ENCODE assay signal across 31 cellular contexts in the genomic region with DNA sequence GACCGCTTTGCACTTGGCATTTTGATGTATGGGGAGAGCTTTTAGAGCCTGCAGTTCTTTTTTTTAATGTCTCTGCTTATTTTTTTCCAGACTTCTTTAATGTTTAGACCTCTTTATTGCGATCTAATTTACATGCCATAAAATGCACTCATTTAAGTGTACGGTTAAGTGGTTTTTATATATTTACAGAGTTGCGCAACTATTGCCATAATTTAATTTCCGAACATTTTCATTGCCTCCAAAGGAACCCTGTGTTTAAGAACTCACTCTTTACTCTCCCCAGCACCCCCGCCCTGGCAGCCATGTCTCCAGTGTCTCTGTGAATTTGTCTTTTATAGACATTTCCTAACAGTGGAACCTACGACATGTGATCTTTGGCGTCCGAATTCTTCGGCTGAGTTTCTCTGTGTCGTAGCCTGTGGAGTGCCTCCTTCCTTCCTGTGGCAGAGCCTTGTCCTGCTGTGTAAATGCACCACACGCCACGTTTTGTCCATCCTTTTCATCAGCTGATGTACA. TPM values are rescaled to one million over a fixed set of nuclear protein-coding genes. Genes with fewer than 3 reads are reported as not detected.
DNase-seq lines count a peak whose midpoint lies in the region; ATAC-seq, FAIRE-seq and TF ChIP-seq lines count a peak whose summit lies in the region.
"Had no signal": no experiment of that assay in that cellular context is flagged by ENCODE, and none has a peak within 500 bp of the region (broad histone marks: within the 10 kb centered on the region; RNA-seq: fewer than 3 reads in every experiment).

No MANE protein-coding gene starts in this region.

- H3K4me2 ChIP-seq in Loucy (ENCODE audit: low read depth, low read length, poor library complexity, severe bottlenecking) (peak overlapping the region; percentile 11), H1 (ENCODE audit: insufficient read depth in 1 of 2, low read depth in 2 of 2, low read length in 2 of 2) (no peak overlapping the region)

- H3K9ac ChIP-seq in Loucy (ENCODE audit: low read depth, low read length, poor library complexity, severe bottlenecking) (no peak overlapping the region), H1 (replicated peaks in 1 of 4; ENCODE audit: extremely low read depth in 1 of 4, low read depth in 3 of 4, low read length in 3 of 4) (no peak overlapping the region)

- POLR2A ChIA-PET in activated CD4-positive, alpha-beta T cell treated with anti-CD3 and anti-CD28 coated beads, Interleukin-2, amount 10 ng/mL, durations not matched to agents 7 days and 5 days (lab: Charles Lee), result no interaction called here
- POLR2A ChIA-PET in H1 (lab: Charles Lee; ENCODE audit: partially characterized antibody), result no interaction called here

- no peaks in the 10 kb centered on the region for H3F3A ChIP-seq in Loucy (ENCODE audit: low read depth)

- H2BK12ac ChIP-seq in H1 (ENCODE audit: low read depth, low read length), result no peak overlapping the region

- H3K14ac ChIP-seq in H1 (ENCODE audit: insufficient read length), result no peak overlapping the region

- TF ChIP-seq POLR2A in H1 (IDR thresholded peaks at IDR 0.05; ENCODE audit: control extremely low read depth in 1 of 2, low read depth in 2 of 2, low read length in 2 of 2) (no peak), prostate gland (IDR thresholded peaks at IDR 0.05) (no peak), body of pancreas (IDR thresholded peaks at IDR 0.05) (no peak)

- no peak overlapping the region for H2BK20ac ChIP-seq in H1 (ENCODE audit: low read length)

- H3K36me3 ChIP-seq in Loucy (ENCODE audit: insufficient read depth, low read length) (peaks cover 75% of the 10 kb centered on the region; the same call in 1 of the 2 replicates), H1 (ENCODE audit: control insufficient read depth in 2 of 4, insufficient read depth in 4 of 4, low read length in 3 of 4) (peaks cover 8 to 69% (median 29%) of the 10 kb centered on the region in 4 experiments; a peak in 7 of 8 replicates), prostate gland (no peaks in the 10 kb centered on the region), body of pancreas (replicated peaks in 1 of 2; ENCODE audit: insufficient read depth in 1 of 2, low read depth in 2 of 2) (no peaks in the 10 kb centered on the region)

- H3K4me3 Mint-ChIP-seq in activated CD4-positive, alpha-beta T cell treated with anti-CD3 and anti-CD28 coated beads, Interleukin-2, amount 10 ng/mL, durations not matched to agents 7 days and 5 days, result no peak overlapping the region
- H3K4me3 Mint-ChIP-seq: activated CD4-positive, alpha-beta memory T cell treated with anti-CD3 and anti-CD28 coated beads, Interleukin-2, amount 10 ng/mL, durations not matched to agents 7 days and 5 days; central memory CD8-positive, alpha-beta T cell; stimulated activated memory B cell treated with anti-CD40 and anti-IgM and Interleukin-4, amounts not matched to agents 10 μg/mL and 1 μg/mL and 100 μg/mL, for 72 hours had no signal

- FAIRE-seq in H1 (lab: Jason Lieb, UNC), result no peak
- FAIRE-seq: endothelial cell of umbilical vein, H54, RCC 7860, TTC549 had no signal

- H3K4ac ChIP-seq in H1 (replicated peaks; ENCODE audit: insufficient read length, low read depth, low read length), result no peak overlapping the region

- TF ChIP-seq RAD21 in H1 (IDR thresholded peaks at IDR 0.05 in 1 of 2, conservative IDR thresholded peaks at IDR 0.05 in 1 of 2; ENCODE audit: low read depth in 2 of 2, low read length in 2 of 2), result no peak

- H4K20me1 ChIP-seq in Loucy (ENCODE audit: insufficient read depth, low read length, poor library complexity, severe bottlenecking), result no peaks in the 10 kb centered on the region
- H4K20me1 ChIP-seq in H1 (replicated peaks in 1 of 2; ENCODE audit: control insufficient read depth in 1 of 2, insufficient read depth in 2 of 2, low read length in 2 of 2), result no peaks in the 10 kb centered on the region

- no peak overlapping the region for H2BK15ac ChIP-seq in H1 (ENCODE audit: low read length)

- H3K27ac ChIP-seq in H1 (ENCODE audit: low read depth, low read length), result no peak overlapping the region
- peak overlapping the region; percentile 43 to 62 for H3K27ac ChIP-seq in prostate gland
- no peak overlapping the region for H3K27ac ChIP-seq in body of pancreas
- H3K27ac ChIP-seq: 22Rv1, dorsolateral prefrontal cortex, right lobe of liver, SJSA1, suprapubic skin had no signal

- H3K4me1 Mint-ChIP-seq in activated CD4-positive, alpha-beta T cell treated with anti-CD3 and anti-CD28 coated beads, Interleukin-2, amount 10 ng/mL, durations not matched to agents 7 days and 5 days, result peaks cover 25% of the 10 kb centered on the region

- no peak overlapping the region for H3K23ac ChIP-seq in H1 (ENCODE audit: insufficient read length)

- no peak overlapping the region for H2AFZ ChIP-seq in Loucy (ENCODE audit: low read length)
- no peak overlapping the region for H2AFZ ChIP-seq in H1 (ENCODE audit: low read length)

- no peaks in the 10 kb centered on the region for H3K27me3 ChIP-seq in Loucy (ENCODE audit: insufficient read depth, low read length, poor library complexity, severe bottlenecking)
- H3K27me3 ChIP-seq in H1 (replicated peaks in 1 of 4; ENCODE audit: control insufficient read depth in 3 of 4, extremely low read depth in 1 of 4, insufficient read depth in 3 of 4, low read length in 3 of 4), result no peaks in the 10 kb centered on the region
- H3K27me3 ChIP-seq in prostate gland (replicated peaks; ENCODE audit: insufficient read depth), result no peaks in the 10 kb centered on the region
- H3K27me3 ChIP-seq in body of pancreas, result no peaks in the 10 kb centered on the region
- H3K27me3 ChIP-seq: dorsolateral prefrontal cortex, right lobe of liver, SJSA1, suprapubic skin had no signal

- H4K91ac ChIP-seq in H1 (replicated peaks; ENCODE audit: insufficient read length, low read length), result no peak overlapping the region

- H3K4me1 ChIP-seq in Loucy (ENCODE audit: insufficient read depth, low read length, poor library complexity, severe bottlenecking) (peaks cover 14% of the 10 kb centered on the region), H1 (replicated peaks in 1 of 4; ENCODE audit: control insufficient read depth in 3 of 4, insufficient read depth in 4 of 4, low read length in 3 of 4) (no peaks in the 10 kb centered on the region), prostate gland (replicated peaks) (no peaks in the 10 kb centered on the region), body of pancreas (no peaks in the 10 kb centered on the region)
- H3K4me1 ChIP-seq: right lobe of liver, suprapubic skin had no signal

- no peak for TF ChIP-seq EP300 in H1 (IDR thresholded peaks at IDR 0.05; ENCODE audit: borderline replicate concordance in 1 of 2, low read depth in 2 of 2, low read length in 2 of 2)

- H3K18ac ChIP-seq in H1 (ENCODE audit: extremely low read depth, low read length), result no peak overlapping the region

- H3K23me2 ChIP-seq in H1 (ENCODE audit: low read depth, low read length), result no peaks in the 10 kb centered on the region

- TF ChIP-seq CTCF in Loucy (conservative IDR thresholded peaks at IDR 0.05; ENCODE audit: low read length), result no peak
- no peak for TF ChIP-seq CTCF in H1 (IDR thresholded peaks at IDR 0.05; ENCODE audit: control extremely low read depth in 1 of 3, insufficient read depth in 1 of 3, low read depth in 1 of 3, low read length in 3 of 3)
- no peak for TF ChIP-seq CTCF in prostate gland (IDR thresholded peaks at IDR 0.05)
- TF ChIP-seq CTCF in body of pancreas (IDR thresholded peaks at IDR 0.05), result no peak

- peak overlapping the region; percentile 81 for H3K27ac Mint-ChIP-seq in activated CD4-positive, alpha-beta T cell treated with anti-CD3 and anti-CD28 coated beads, Interleukin-2, amount 10 ng/mL, durations not matched to agents 7 days and 5 days
- H3K27ac Mint-ChIP-seq: activated CD4-positive, alpha-beta memory T cell treated with anti-CD3 and anti-CD28 coated beads, Interleukin-2, amount 10 ng/mL, durations not matched to agents 7 days and 5 days; stimulated activated memory B cell treated with anti-CD40 and anti-IgM and Interleukin-4, amounts not matched to agents 10 μg/mL and 1 μg/mL and 100 μg/mL, for 72 hours had no signal

- no peak for ATAC-seq in body of pancreas
- no peak for ATAC-seq in HG03196 (IDR thresholded peaks at IDR 0.05; ENCODE audit: unreplicated experiment)
- ATAC-seq: activated CD4-positive, CD25-positive, alpha-beta regulatory T cell treated with anti-CD3 and anti-CD28 coated beads, Interleukin-2, amount 50 U/mL, for 24 hours; stimulated activated memory B cell treated with anti-CD40 and anti-IgM and Interleukin-4, amounts not matched to agents 10 μg/mL and 1 μg/mL and 100 μg/mL, for 72 hours had no signal

- H3K56ac ChIP-seq in H1 (replicated peaks; ENCODE audit: insufficient read length, low read depth, low read length), result no peak overlapping the region

- WGBS in H1 (ENCODE audit: extremely low coverage in 1 of 2, insufficient coverage in 1 of 2, insufficient read length in 1 of 2, insufficient replicate concordance in 2 of 2, low coverage in 1 of 2, low lambda C conversion rate in 2 of 2, missing lambda C conversion rate in 1 of 2), 2 experiments, result 86% methylated on average over 13 of the region's 13 CpGs; no CpG with 5 or more reads in 1 of the 2 experiments
- 42% methylated on average over 13 of the region's 13 CpGs for WGBS in prostate gland
- 82 to 92% methylated on average over 13 of the region's 13 CpGs for WGBS in body of pancreas, 2 donors

- no peak for DNase-seq in activated CD4-positive, alpha-beta T cell treated with anti-CD3 and anti-CD28 coated beads, Interleukin-2, amount 10 ng/mL, durations not matched to agents 7 days and 5 days
- DNase-seq in activated CD4-positive, alpha-beta T cell treated with anti-CD3 and anti-CD28 coated beads for 1 hour, result no peak
- DNase-seq in H1 (ENCODE audit: low read depth in 1 of 2, low spot score in 2 of 2), result no peak
- DNase-seq in prostate gland (ENCODE audit: low spot score), result peak; percentile 72
- DNase-seq in DMS79 (lab: John Stamatoyannopoulos, UW), result no peak
- no peak for DNase-seq in body of pancreas
- DNase-seq: activated CD4-positive, alpha-beta memory T cell treated with anti-CD3 and anti-CD28 coated beads, Interleukin-2, amount 10 ng/mL, durations not matched to agents 7 days and 5 days; KG1; mammary epithelial cell; NCI-H1417 treated with DMSO at 0.1 percent for 48 hours; NCI-H2081 treated with DMSO at 0.1 percent for 48 hours; NCI-H774; stimulated activated CD4-positive, alpha-beta T cell treated with anti-CD3 and anti-CD28 coated beads, Interleukin-12 subunit alpha, Interleukin-12 subunit beta, amount 100 ng/mL, for 4 hours; stimulated activated CD4-positive, alpha-beta T cell treated with anti-CD3 and anti-CD28 coated beads, Interleukin-4, amount 100 ng/mL, for 1 hour had no signal

- CTCF ChIA-PET in activated CD4-positive, alpha-beta T cell treated with anti-CD3 and anti-CD28 coated beads, Interleukin-2, amount 10 ng/mL, durations not matched to agents 7 days and 5 days (lab: Charles Lee), result interaction anchor here (0.6 to 1.6 kb wide), 4 partner anchors 11 to 794 kb away, joined by 3 to 4 read pairs (median 4); no protein-coding TSS in a partner anchor
- CTCF ChIA-PET in H1 (lab: Charles Lee; ENCODE audit: partially characterized antibody), result interaction anchor here (1.2 to 1.5 kb wide), 3 partner anchors 21 to 98 kb away, joined by 3 to 7 read pairs (median 4); no protein-coding TSS in a partner anchor

- H3K9me2 ChIP-seq in Loucy (replicated peaks; ENCODE audit: low read depth, low read length), result no peaks in the 10 kb centered on the region

- no peaks in the 10 kb centered on the region; the same call in 1 of the 2 replicates for H3K79me2 ChIP-seq in Loucy (ENCODE audit: insufficient read depth, low read length)
- no peaks in the 10 kb centered on the region; a peak in 1 of 4 replicates for H3K79me2 ChIP-seq in H1 (ENCODE audit: control insufficient read depth in 1 of 2, insufficient read depth in 2 of 2, low read length in 2 of 2)

- H3K36me3 Mint-ChIP-seq in activated CD4-positive, alpha-beta T cell treated with anti-CD3 and anti-CD28 coated beads, Interleukin-2, amount 10 ng/mL, durations not matched to agents 7 days and 5 days (ENCODE audit: low read depth), result peaks cover 56% of the 10 kb centered on the region

- no peaks in the 10 kb centered on the region for H3K27me3 Mint-ChIP-seq in activated CD4-positive, alpha-beta T cell treated with anti-CD3 and anti-CD28 coated beads, Interleukin-2, amount 10 ng/mL, durations not matched to agents 7 days and 5 days
- H3K27me3 Mint-ChIP-seq: activated CD4-positive, alpha-beta memory T cell treated with anti-CD3 and anti-CD28 coated beads, Interleukin-2, amount 10 ng/mL, durations not matched to agents 7 days and 5 days; central memory CD8-positive, alpha-beta T cell; stimulated activated memory B cell treated with anti-CD40 and anti-IgM and Interleukin-4, amounts not matched to agents 10 μg/mL and 1 μg/mL and 100 μg/mL, for 72 hours had no signal

- peaks cover 6% of the 10 kb centered on the region for H3K9me3 Mint-ChIP-seq in activated CD4-positive, alpha-beta T cell treated with anti-CD3 and anti-CD28 coated beads, Interleukin-2, amount 10 ng/mL, durations not matched to agents 7 days and 5 days

- H2BK120ac ChIP-seq in H1 (replicated peaks; ENCODE audit: low read depth, low read length), result no peak overlapping the region

- no peaks in the 10 kb centered on the region for H3K79me1 ChIP-seq in H1 (ENCODE audit: low read depth, low read length)

- no peak overlapping the region for H2BK5ac ChIP-seq in H1 (ENCODE audit: low read depth, low read length)

- no peak overlapping the region for H2AK5ac ChIP-seq in H1 (ENCODE audit: low read depth, low read length)

- no peak overlapping the region for H4K8ac ChIP-seq in H1 (ENCODE audit: extremely low read depth, insufficient read depth, low read length)

- H3K9me3 ChIP-seq in Loucy (ENCODE audit: insufficient read depth, low read depth, low read length), result peaks cover 12% of the 10 kb centered on the region; the same call in 1 of the 2 replicates
- peaks cover 29% of the 10 kb centered on the region in 2 experiments for H3K9me3 ChIP-seq in H1 (ENCODE audit: insufficient read depth in 2 of 2, low read depth in 1 of 2, low read length in 1 of 2)
- H3K9me3 ChIP-seq in prostate gland, result no peaks in the 10 kb centered on the region
- H3K9me3 ChIP-seq in body of pancreas, result peaks cover 0 to 10% (median 0%) of the 10 kb centered on the region in 3 donors
- H3K9me3 ChIP-seq: right lobe of liver had no signal

- H4K5ac ChIP-seq in H1 (ENCODE audit: insufficient read length, low read depth, low read length), result no peak overlapping the region

- intact Hi-C loops in prostate gland (cut with DNase I) (no loop called here), body of pancreas (cut with DNase I) (no loop called here)

- H3K4me3 ChIP-seq in Loucy (ENCODE audit: low read length, poor library complexity, severe bottlenecking), result no peak overlapping the region
- H3K4me3 ChIP-seq in H1 (ENCODE audit: extremely low read depth in 1 of 4, insufficient read depth in 2 of 4, low read depth in 3 of 4, low read length in 4 of 4), result no peak overlapping the region
- no peak overlapping the region for H3K4me3 ChIP-seq in prostate gland
- H3K4me3 ChIP-seq in body of pancreas, result no peak overlapping the region
- H3K4me3 ChIP-seq: dorsolateral prefrontal cortex, right lobe of liver, SJSA1, suprapubic skin had no signal

RNA-seq across cellular contexts. Expression of a gene that starts 24.0 kb away (rescaled TPM):
- not detected for total RNA-seq in activated CD4-positive, alpha-beta T cell treated with anti-CD3 and anti-CD28 coated beads, Interleukin-2, amount 10 ng/mL, durations not matched to agents 7 days and 5 days
- not detected in 2 replicates for total RNA-seq in H1 (2021; fragmentation: NEBNext Ultra II Directional; extraction: Animal tissue kit (Norgen Biotek cat#: 25700))
- 0.02 TPM in 1 of 2 replicates, not detected in the other for polyA plus RNA-seq in H1 (2011; rRNA removed)
- not detected for polyA plus RNA-seq in H1 (2011; cell fraction: cytosol; rRNA removed)
- polyA plus RNA-seq in H1 (2011; cell fraction: nucleus; rRNA removed), result not detected
- 0.12 to 0.14 TPM in 2 of 4 replicates, not detected in the others for polyA plus RNA-seq in H1 (2012, experiment 1 of 2)
- 0.04 TPM for polyA plus RNA-seq in H1 (2012, experiment 2 of 2)
- 0.02 TPM for polyA plus RNA-seq in H1 (2013, experiment 1 of 2)
- polyA plus RNA-seq in H1 (2013, experiment 2 of 2), result 0.02 TPM
- not detected in 2 replicates for polyA minus RNA-seq in H1 (2011; rRNA and poly(A)+ RNA removed)
- polyA minus RNA-seq in H1 (2011; cell fraction: cytosol; rRNA and poly(A)+ RNA removed), result not detected
- not detected for polyA minus RNA-seq in H1 (2011; cell fraction: nucleus; rRNA and poly(A)+ RNA removed)
- 10 to 100 TPM in 1 of 2 donors, 1 to 10 TPM in 1; 7.0 to 10.3 TPM for total RNA-seq in prostate gland
- total RNA-seq in body of pancreas, result not detected
- total RNA-seq: activated CD4-positive, alpha-beta memory T cell treated with anti-CD3 and anti-CD28 coated beads, Interleukin-2, amount 10 ng/mL, durations not matched to agents 7 days and 5 days; G401; right lobe of liver; SJSA1; T-helper 1 cell treated with Interleukin-12 subunit alpha and Interleukin-12 subunit beta and Interleukin-4 antibody, amounts not matched to agents 30 ng/mL and 1 ng/mL, for 36 hours had no signal
- polyA plus RNA-seq: neural cell had no signal

Comparison
In these comparisons a context has a peak if more than half of its experiments do, and no peak if none do; other contexts are left out.
1. H3K27ac ChIP-seq: peak in prostate gland (2 of 2); none in H1 (single experiment) and body of pancreas (0 of 4).